Comparison of ENCODE assay signal across 18 cellular contexts in the genomic region with DNA sequence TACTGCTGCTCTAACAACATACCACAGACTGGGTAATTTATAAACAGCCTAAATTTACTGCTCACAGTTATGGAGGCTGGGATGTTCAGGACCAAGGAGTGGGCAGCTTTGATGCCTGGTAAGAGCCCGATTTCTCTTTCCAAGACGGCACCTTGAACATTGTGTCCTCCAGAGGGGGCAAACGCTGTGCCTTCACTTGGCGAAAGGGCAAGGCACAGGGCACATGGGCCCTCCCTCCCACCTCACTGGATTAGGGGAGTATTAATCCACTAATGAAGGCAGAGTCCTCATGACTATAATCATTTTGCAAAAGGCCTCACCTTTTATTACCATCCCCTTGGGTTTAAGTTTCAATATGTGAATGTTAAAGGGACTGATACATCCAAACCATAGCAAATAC.
DNase-seq lines count a peak whose midpoint lies in the region; ATAC-seq, FAIRE-seq and TF ChIP-seq lines count a peak whose summit lies in the region.
"Had no signal": no experiment of that assay in that cellular context is flagged by ENCODE, and none has a peak within 500 bp of the region (broad histone marks: within the 10 kb centered on the region; RNA-seq: fewer than 3 reads in every experiment).

No MANE protein-coding gene starts in this region.

- no peaks in the 10 kb centered on the region for H3K27me3 ChIP-seq in WERI-Rb-1 (ENCODE audit: insufficient read depth, low read depth, severe bottlenecking)
- H3K27me3 ChIP-seq in mesendoderm (ENCODE audit: insufficient read depth, low read length, poor library complexity), result no peaks in the 10 kb centered on the region
- H3K27me3 ChIP-seq in PC-3 (ENCODE audit: low read length), result no peaks in the 10 kb centered on the region

- no peaks in the 10 kb centered on the region for H3K4me1 ChIP-seq in mesendoderm (ENCODE audit: control insufficient read depth, low read depth, low read length)
- H3K4me1 ChIP-seq in PC-3 (ENCODE audit: insufficient read depth, low read length), result no peaks in the 10 kb centered on the region
- H3K4me1 ChIP-seq: A549 had no signal

- POLR2A ChIA-PET in PC-3 (lab: Charles Lee; ENCODE audit: unreplicated experiment), result no interaction called here

- no peaks in the 10 kb centered on the region for H3K9me2 ChIP-seq in PC-3 (replicated peaks; ENCODE audit: low read length)

- intact Hi-C loops in PC-3 (cut with micrococcal nuclease), result no loop called here

- H3K4me2 ChIP-seq in mesendoderm (ENCODE audit: low read length), result no peak overlapping the region
- no peak overlapping the region for H3K4me2 ChIP-seq in PC-3 (ENCODE audit: low read length)
- H3K4me2 ChIP-seq: A549 had no signal

- ATAC-seq in PC-3 (no peak), GM19351 (IDR thresholded peaks at IDR 0.05; ENCODE audit: unreplicated experiment) (no peak)
- ATAC-seq: A549 had no signal

- H4K20me1 ChIP-seq in PC-3 (ENCODE audit: low read length), result no peaks in the 10 kb centered on the region

- H2AFZ ChIP-seq in PC-3 (ENCODE audit: low read length), result no peak overlapping the region

- DNase-seq in NCI-H524 (lab: John Stamatoyannopoulos, UW) (peak; percentile 58 to 67), NCI-H524 treated with DMSO at 0.1 percent for 48 hours (lab: John Stamatoyannopoulos, UW) (no peak), D721Med (ENCODE audit: insufficient read length, low spot score) (no peak), WERI-Rb-1 (peak; percentile 33), mesendoderm (no peak), PC-3 (no peak)
- DNase-seq: AML-193; CD4-positive, alpha-beta memory T cell; DMS 273 treated with DMSO at 0.1 percent for 48 hours; DMS53; DND-41; EL; GOT3; H9 had no signal

- H3F3A ChIP-seq in PC-3 (ENCODE audit: low read length, unreplicated experiment), result no peaks in the 10 kb centered on the region

- no peak overlapping the region for H3K18ac ChIP-seq in mesendoderm (ENCODE audit: low read length)

- H3K56ac ChIP-seq in mesendoderm (ENCODE audit: low read length), result no peak overlapping the region

- H3K4me3 ChIP-seq in WERI-Rb-1 (ENCODE audit: low read depth, low read length), result no peak overlapping the region
- no peak overlapping the region for H3K4me3 ChIP-seq in mesendoderm (ENCODE audit: low read length)
- H3K4me3 ChIP-seq in PC-3 (ENCODE audit: low read length), result no peak overlapping the region
- H3K4me3 ChIP-seq: A549 had no signal

- H3K36me3 ChIP-seq in WERI-Rb-1 (no peaks in the 10 kb centered on the region), mesendoderm (ENCODE audit: control insufficient read depth, insufficient read depth, low read length) (no peaks in the 10 kb centered on the region), PC-3 (ENCODE audit: low read depth, low read length) (no peaks in the 10 kb centered on the region)

- WGBS in mesendoderm (ENCODE audit: extremely low coverage, insufficient coverage, low lambda C conversion rate), result no CpG with 5 or more reads among the region's 4 CpGs

- no peaks in the 10 kb centered on the region for H3K79me1 ChIP-seq in mesendoderm (ENCODE audit: low read length)

- H2BK120ac ChIP-seq in mesendoderm (ENCODE audit: low read depth, low read length), result no peak overlapping the region

- TF ChIP-seq CTCF in D721Med (IDR thresholded peaks at IDR 0.05; ENCODE audit: insufficient read depth, missing control alignments), result peak; percentile 15
- 0 out of 2 replicates have a peak, but pooled peaks have one; percentile 12 for TF ChIP-seq CTCF in WERI-Rb-1 (IDR thresholded peaks at IDR 0.05; ENCODE audit: low read depth, low read length)
- TF ChIP-seq CTCF in PC-3 (conservative IDR thresholded peaks at IDR 0.05; ENCODE audit: low read depth, low read length), result no peak

- BruUV-seq in PC-3 (replicated peaks; lab: Mats Ljungman, UMichigan), result no TSS peak

- no peak overlapping the region for H3K27ac ChIP-seq in WERI-Rb-1
- no peak overlapping the region for H3K27ac ChIP-seq in mesendoderm (ENCODE audit: low read depth, low read length)
- no peak overlapping the region for H3K27ac ChIP-seq in PC-3 (ENCODE audit: low read length)
- H3K27ac ChIP-seq: 22Rv1, A549 had no signal

- no peak overlapping the region for H2AK5ac ChIP-seq in mesendoderm (ENCODE audit: low read length)

- H2BK5ac ChIP-seq in mesendoderm (ENCODE audit: low read length), result no peak overlapping the region

- no peak overlapping the region for H3K23ac ChIP-seq in mesendoderm (ENCODE audit: low read length)

- H3K79me2 ChIP-seq in mesendoderm (ENCODE audit: control insufficient read depth, insufficient read depth, low read length), result no peaks in the 10 kb centered on the region
- no peaks in the 10 kb centered on the region for H3K79me2 ChIP-seq in PC-3 (ENCODE audit: low read length)

- H3K9me3 ChIP-seq in WERI-Rb-1 (ENCODE audit: severe bottlenecking), result peaks cover 9% of the 10 kb centered on the region
- no peaks in the 10 kb centered on the region for H3K9me3 ChIP-seq in PC-3 (ENCODE audit: low read length)
- H3K9me3 ChIP-seq: A549 had no signal

- peak; percentile 16 for FAIRE-seq in D721Med (lab: Jason Lieb, UNC)
- FAIRE-seq: A549, GM12891 had no signal

- no peak overlapping the region for H2BK15ac ChIP-seq in mesendoderm (replicated peaks; ENCODE audit: low read depth)

- H3K4ac ChIP-seq in mesendoderm (ENCODE audit: low read depth, low read length), result no peak overlapping the region

- peak overlapping the region; percentile 28 for H4K8ac ChIP-seq in mesendoderm (ENCODE audit: low read depth, low read length)

- no peak overlapping the region for H4K5ac ChIP-seq in mesendoderm (ENCODE audit: low read length)

- CTCF ChIA-PET in PC-3 (lab: Charles Lee), result no interaction called here

- H3K9ac ChIP-seq in mesendoderm (ENCODE audit: low read length) (no peak overlapping the region), PC-3 (ENCODE audit: low read length) (no peak overlapping the region)

Comparison
In these comparisons a context has a peak if more than half of its experiments do, and no peak if none do; other contexts are left out.
1. DNase-seq: peak in NCI-H524 (2 of 2) and WERI-Rb-1 (single experiment); none in NCI-H524 treated with DMSO at 0.1 percent for 48 hours (single experiment), D721Med (single experiment), mesendoderm (single experiment) and PC-3 (single experiment).